Comparison of ENCODE assay signal across 33 cellular contexts in the genomic region with DNA sequence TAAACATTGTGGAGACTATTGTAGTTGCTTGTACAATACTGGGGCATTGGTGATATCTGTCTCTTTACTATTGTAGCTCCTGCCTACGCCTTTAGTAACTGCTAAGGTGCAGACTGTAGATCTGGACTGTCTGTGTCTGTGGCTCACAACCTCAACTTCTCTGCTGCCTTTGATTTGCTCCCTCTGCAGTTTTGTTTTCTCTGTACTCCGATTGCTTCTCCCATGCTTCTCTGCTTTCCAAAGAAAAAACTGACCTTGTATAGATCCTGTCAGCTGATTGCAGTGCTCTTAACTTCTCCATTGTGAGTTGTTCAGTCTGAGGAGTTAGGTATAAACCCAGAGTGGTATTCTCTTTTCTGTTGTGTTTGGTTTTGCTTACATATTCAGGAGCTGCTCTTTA. TPM values are rescaled to one million over a fixed set of nuclear protein-coding genes. Genes with fewer than 3 reads are reported as not detected.
DNase-seq lines count a peak whose midpoint lies in the region; ATAC-seq, FAIRE-seq and TF ChIP-seq lines count a peak whose summit lies in the region.
"Had no signal": no experiment of that assay in that cellular context is flagged by ENCODE, and none has a peak within 500 bp of the region (broad histone marks: within the 10 kb centered on the region; RNA-seq: fewer than 3 reads in every experiment).

No MANE protein-coding gene starts in this region.

- H3K27me3 ChIP-seq in pancreas, result no peaks in the 10 kb centered on the region
- H3K27me3 ChIP-seq: BLaER1 treated with 17β-estradiol and CSF1 and Interleukin-3, amounts not matched to agents 10 nM and 100 nM; esophagus squamous epithelium; gastrocnemius medialis; right atrium auricular region had no signal

- no peaks in the 10 kb centered on the region for H3K27me3 Mint-ChIP-seq in activated T-cell treated with anti-CD3 and anti-CD28 coated beads, Interleukin-2, amount 50 U/mL, for 4 hours (ENCODE audit: low read depth)

- ATAC-seq in pancreas (peak; percentile 39 to 71 (median 58)), GM18520 (IDR thresholded peaks at IDR 0.05; ENCODE audit: unreplicated experiment) (no peak)
- ATAC-seq in activated T-cell treated with anti-CD3 and anti-CD28 coated beads, Interleukin-2, amount 50 U/mL, for 4 hours, result no peak
- ATAC-seq: gastrocnemius medialis; left ventricle myocardium superior; natural killer cell; stimulated activated effector memory CD8-positive, alpha-beta T cell treated with anti-CD3 and anti-CD28 coated beads, Interleukin-12 subunit alpha, Interleukin-12 subunit beta, amount 100 ng/mL, for 72 hours had no signal

- FAIRE-seq in pancreas (lab: Jason Lieb, UNC), result no peak
- FAIRE-seq: bronchial epithelial cell, G401.6, GM19239, HTR-8/SVneo had no signal

- no peaks in the 10 kb centered on the region for H3K9me3 ChIP-seq in pancreas
- H3K9me3 ChIP-seq: BLaER1 treated with 17β-estradiol and CSF1 and Interleukin-3, amounts not matched to agents 10 nM and 100 nM; esophagus squamous epithelium; gastrocnemius medialis; HAP-1; right atrium auricular region had no signal

- peaks cover 2% of the 10 kb centered on the region for H3K36me3 Mint-ChIP-seq in activated T-cell treated with anti-CD3 and anti-CD28 coated beads, Interleukin-2, amount 50 U/mL, for 4 hours (ENCODE audit: insufficient read depth)
- H3K36me3 Mint-ChIP-seq: immature natural killer cell; natural killer cell; stimulated activated effector memory CD8-positive, alpha-beta T cell treated with anti-CD3 and anti-CD28 coated beads, Interleukin-12 subunit alpha, Interleukin-12 subunit beta, amount 100 ng/mL, for 72 hours had no signal

- no peak overlapping the region for H3K4me3 Mint-ChIP-seq in activated T-cell treated with anti-CD3 and anti-CD28 coated beads, Interleukin-2, amount 50 U/mL, for 4 hours
- H3K4me3 Mint-ChIP-seq: activated B cell treated with CpG ODN at 0.5 μM for 24 hours; immature natural killer cell; natural killer cell; stimulated activated effector memory CD8-positive, alpha-beta T cell treated with anti-CD3 and anti-CD28 coated beads, Interleukin-12 subunit alpha, Interleukin-12 subunit beta, amount 100 ng/mL, for 72 hours had no signal

- in situ Hi-C loops in KBM-7 (cut with MboI; ENCODE audit: low pct_unique_long_range_greater_than_20kb, low sequenced_read_pairs), result no loop called here

- H3K36me3 ChIP-seq in pancreas, result no peaks in the 10 kb centered on the region
- H3K36me3 ChIP-seq: BLaER1 treated with 17β-estradiol and CSF1 and Interleukin-3, amounts not matched to agents 10 nM and 100 nM; gastrocnemius medialis; HAP-1; right atrium auricular region had no signal

- peaks cover 17 to 24% (median 21%) of the 10 kb centered on the region in 3 donors for H3K4me1 ChIP-seq in pancreas

- no peaks in the 10 kb centered on the region for H3K9me3 Mint-ChIP-seq in activated T-cell treated with anti-CD3 and anti-CD28 coated beads, Interleukin-2, amount 50 U/mL, for 4 hours
- H3K9me3 Mint-ChIP-seq: activated B cell treated with CpG ODN at 0.5 μM for 24 hours; immature natural killer cell; natural killer cell; stimulated activated effector memory CD8-positive, alpha-beta T cell treated with anti-CD3 and anti-CD28 coated beads, Interleukin-12 subunit alpha, Interleukin-12 subunit beta, amount 100 ng/mL, for 72 hours had no signal

- 43 to 44% methylated on average over 2 of the region's 2 CpGs for WGBS in pancreas, 2 donors

- TF ChIP-seq CTCF in pancreas (IDR thresholded peaks at IDR 0.05), result no peak

- no peak overlapping the region for H3K4me3 ChIP-seq in pancreas
- H3K4me3 ChIP-seq: BLaER1 treated with 17β-estradiol and CSF1 and Interleukin-3, amounts not matched to agents 10 nM and 100 nM; coronary artery; esophagus squamous epithelium; gastrocnemius medialis; HAP-1; right atrium auricular region had no signal

- intact Hi-C loops in pancreas (cut with DNase I), result no loop called here

- peaks cover 2% of the 10 kb centered on the region for H3K4me1 Mint-ChIP-seq in activated T-cell treated with anti-CD3 and anti-CD28 coated beads, Interleukin-2, amount 50 U/mL, for 4 hours (ENCODE audit: low read depth)
- H3K4me1 Mint-ChIP-seq: activated B cell treated with CpG ODN at 0.5 μM for 24 hours; immature natural killer cell; natural killer cell; stimulated activated effector memory CD8-positive, alpha-beta T cell treated with anti-CD3 and anti-CD28 coated beads, Interleukin-12 subunit alpha, Interleukin-12 subunit beta, amount 100 ng/mL, for 72 hours had no signal

- peak; percentile 17 for DNase-seq in KBM-7
- DNase-seq in amniotic epithelial cell (ENCODE audit: low read depth), result peak; percentile 25
- DNase-seq in iris pigment epithelial cell (ENCODE audit: low read depth), result peak; percentile 7
- no peak for DNase-seq in pancreas
- no peak for DNase-seq in NCI-H187 (lab: John Stamatoyannopoulos, UW)
- DNase-seq in superior temporal gyrus (ENCODE audit: extremely low spot score), result no peak
- no peak for DNase-seq in activated T-cell treated with anti-CD3 and anti-CD28 coated beads, Interleukin-2, amount 50 U/mL, for 4 hours
- DNase-seq: activated B cell treated with CpG ODN at 0.5 μM for 24 hours; activated CD4-positive, alpha-beta T cell treated with anti-CD3 and anti-CD28 coated beads, Interleukin-2, amount 50 U/mL, for 1 hour; activated naive CD4-positive, alpha-beta T cell treated with Interleukin-2 at 50 U/mL for 16 hours; amniotic stem cell; DMS53; esophagus squamous epithelium; gastrocnemius medialis; hippocampal formation; immature natural killer cell; left ventricle myocardium superior; natural killer cell; NCI-H1436 treated with DMSO at 0.1 percent for 48 hours; NCI-H446 treated with DMSO at 0.1 percent for 48 hours; stimulated activated CD4-positive, alpha-beta T cell treated with anti-CD3 and anti-CD28 coated beads, Interleukin-4, amount 100 ng/mL, for 24 hours; T-helper 2 cell had no signal

- H3K27ac ChIP-seq in pancreas, result no peak overlapping the region
- H3K27ac ChIP-seq: BLaER1 treated with 17β-estradiol and CSF1 and Interleukin-3, amounts not matched to agents 10 nM and 100 nM; coronary artery; esophagus squamous epithelium; gastrocnemius medialis; right atrium auricular region; RWPE1 had no signal

RNA-seq across cellular contexts. Expression of a gene that starts 15.3 kb away (rescaled TPM):
- 10 to 100 TPM; 11.5 to 24.2 (median 16.4) TPM for total RNA-seq in pancreas
- polyA plus RNA-seq in pancreas, result 1 to 10 TPM; 4.6 to 7.3 TPM
- 1 to 10 TPM; 2.3 to 2.5 (median 2.5) TPM for total RNA-seq in activated T-cell treated with anti-CD3 and anti-CD28 coated beads, Interleukin-2, amount 50 U/mL, for 4 hours

Comparison
In these comparisons a context has a peak if more than half of its experiments do, and no peak if none do; other contexts are left out.
1. DNase-seq: peak in KBM-7 (single experiment), amniotic epithelial cell (single experiment) and iris pigment epithelial cell (single experiment); none in pancreas (0 of 6), NCI-H187 (0 of 2), superior temporal gyrus (single experiment) and activated T-cell treated with anti-CD3 and anti-CD28 coated beads, Interleukin-2, amount 50 U/mL, for 4 hours (single experiment).
2. ATAC-seq: peak in pancreas (4 of 4); none in GM18520 (single experiment) and activated T-cell treated with anti-CD3 and anti-CD28 coated beads, Interleukin-2, amount 50 U/mL, for 4 hours (0 of 2).